In the genomic region with DNA sequence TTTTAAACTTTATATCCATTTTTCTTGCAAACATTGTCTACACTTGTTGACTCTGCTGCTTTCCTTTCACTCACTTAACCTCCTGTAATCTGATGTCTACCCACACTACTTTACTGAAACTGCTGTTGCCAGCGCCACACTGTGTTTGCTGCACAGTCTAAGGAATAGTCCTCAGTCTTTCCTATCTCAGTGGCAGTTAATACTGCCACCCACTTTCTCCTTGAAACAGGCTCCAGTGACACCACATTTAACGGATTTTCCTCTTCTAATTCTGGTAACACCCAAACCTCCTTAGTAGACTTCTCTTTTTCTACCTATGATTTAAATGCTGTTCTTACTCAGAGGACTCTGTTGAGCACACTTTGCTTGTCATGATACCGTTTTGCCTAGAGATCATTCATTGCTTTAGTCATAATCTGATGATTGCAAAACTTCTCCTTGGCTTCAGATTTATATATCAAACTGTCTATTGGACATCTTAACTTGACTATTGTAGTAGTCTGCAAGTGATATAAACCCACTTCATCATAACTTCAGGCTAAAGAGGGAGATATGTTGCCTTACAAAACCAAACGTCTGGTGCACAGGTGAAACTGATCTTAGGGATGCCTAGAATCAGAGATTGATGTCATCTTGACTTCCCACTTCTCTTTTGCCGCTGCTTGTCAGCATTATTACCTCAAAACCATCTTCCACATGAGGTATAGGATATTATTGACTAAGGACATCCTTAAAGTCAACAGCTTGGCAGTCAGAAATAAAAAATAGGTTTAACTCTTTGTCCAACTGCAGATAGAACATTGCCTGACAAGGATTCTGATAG, we compare ENCODE assay signal across 9 cellular contexts.
A peak's percentile ranks its signal among the peaks of the same experiment; 100 is the strongest.
DNase-seq lines count a peak whose midpoint lies in the region; ATAC-seq lines count a peak whose summit lies in the region.
"Had no signal": no experiment of that assay in that cellular context is flagged by ENCODE, and none has a peak within 500 bp of the region (broad histone marks: within the 10 kb centered on the region; RNA-seq: fewer than 3 reads in every experiment).

No MANE protein-coding gene starts in this region.

- H3K27ac Mint-ChIP-seq in activated CD4-positive, alpha-beta memory T cell treated with anti-CD3 and anti-CD28 coated beads for 36 hours, result peak overlapping the region; percentile 97

- H3K4me1 Mint-ChIP-seq in activated CD4-positive, alpha-beta memory T cell treated with anti-CD3 and anti-CD28 coated beads for 36 hours (ENCODE audit: low read depth), result peaks cover 64% of the 10 kb centered on the region

- peak overlapping the region; percentile 66 for H3K4me3 Mint-ChIP-seq in activated CD4-positive, alpha-beta memory T cell treated with anti-CD3 and anti-CD28 coated beads for 36 hours

- ATAC-seq in GM19351 (IDR thresholded peaks at IDR 0.05; ENCODE audit: unreplicated experiment), result peak; percentile 58
- ATAC-seq in HG03432 (IDR thresholded peaks at IDR 0.05; ENCODE audit: unreplicated experiment), result peak; percentile 64

- intact Hi-C loops in activated CD4-positive, alpha-beta memory T cell treated with anti-CD3 and anti-CD28 coated beads for 36 hours (cut with micrococcal nuclease), result loop anchor here (1.0 to 2.0 kb wide), 12 partner anchors 9 to 134 kb away; no protein-coding TSS in a partner anchor

- peak; percentile 72 for DNase-seq in activated CD4-positive, alpha-beta memory T cell treated with anti-CD3 and anti-CD28 coated beads for 36 hours
- DNase-seq in stimulated activated CD4-positive, alpha-beta T cell treated with anti-CD3 and anti-CD28 coated beads, Interleukin-15, amount 100 ng/mL, for 24 hours, result peak; percentile 59
- DNase-seq in UCSD-AML1 (lab: John Stamatoyannopoulos, UW; ENCODE audit: unreplicated experiment), result no peak
- no peak for DNase-seq in NCI-H128 (lab: John Stamatoyannopoulos, UW; ENCODE audit: unreplicated experiment)
- DNase-seq in NCI-H446 (lab: John Stamatoyannopoulos, UW), result no peak
- DNase-seq in NCI-H1436 treated with DMSO at 0.1 percent for 48 hours (lab: John Stamatoyannopoulos, UW), result no peak
- DNase-seq: NCI-H526 treated with DMSO at 0.1 percent for 48 hours had no signal

- H3K36me3 Mint-ChIP-seq in activated CD4-positive, alpha-beta memory T cell treated with anti-CD3 and anti-CD28 coated beads for 36 hours, result peaks cover 28% of the 10 kb centered on the region

- CTCF ChIA-PET in activated CD4-positive, alpha-beta memory T cell treated with anti-CD3 and anti-CD28 coated beads for 36 hours (lab: Charles Lee), result interaction anchor here (0.7 kb wide), 1 partner anchor 24 kb away, joined by 5 read pairs; no protein-coding TSS in a partner anchor

- no peaks in the 10 kb centered on the region for H3K27me3 Mint-ChIP-seq in activated CD4-positive, alpha-beta memory T cell treated with anti-CD3 and anti-CD28 coated beads for 36 hours

- no peaks in the 10 kb centered on the region for H3K9me3 Mint-ChIP-seq in activated CD4-positive, alpha-beta memory T cell treated with anti-CD3 and anti-CD28 coated beads for 36 hours

- POLR2A ChIA-PET in activated CD4-positive, alpha-beta memory T cell treated with anti-CD3 and anti-CD28 coated beads for 36 hours (lab: Charles Lee), result interaction anchor here (0.7 to 1.6 kb wide), 6 partner anchors 10 to 105 kb away, joined by 3 to 8 read pairs (median 3); partner anchors contain the start of gene CDC42SE2

Comparison
In these comparisons a context has a peak if more than half of its experiments do, and no peak if none do; other contexts are left out.
1. DNase-seq: peak in activated CD4-positive, alpha-beta memory T cell treated with anti-CD3 and anti-CD28 coated beads for 36 hours (single experiment) and stimulated activated CD4-positive, alpha-beta T cell treated with anti-CD3 and anti-CD28 coated beads, Interleukin-15, amount 100 ng/mL, for 24 hours (single experiment); none in UCSD-AML1 (single experiment), NCI-H128 (single experiment), NCI-H446 (0 of 2) and NCI-H1436 treated with DMSO at 0.1 percent for 48 hours (single experiment).